In genomic region chr3:14592390-14592789, GRCh38 we compare ENCODE assay signal across 8 cellular contexts. TPM values are rescaled to one million over a fixed set of nuclear protein-coding genes. Genes with fewer than 3 reads are reported as not detected.
"Had no signal": no experiment of that assay in that cellular context is flagged by ENCODE, and none has a peak within 500 bp of the region (broad histone marks: within the 10 kb centered on the region; RNA-seq: fewer than 3 reads in every experiment).

No MANE protein-coding gene starts in this region.

- H3K9me3 Mint-ChIP-seq: GM23338, HFFc6 had no signal

- DNase-seq: H7, HFFc6, KBM-7 had no signal

- H3K27ac Mint-ChIP-seq: GM23338, HFFc6, IgD-negative memory B cell had no signal

- H3K36me3 Mint-ChIP-seq: IgD-negative memory B cell had no signal

- ATAC-seq: GM23338, HCT116, HepG2 had no signal

- H3K4me3 Mint-ChIP-seq: GM23338, HFFc6, IgD-negative memory B cell had no signal

- H3K4me1 Mint-ChIP-seq: IgD-negative memory B cell had no signal

RNA-seq across cellular contexts. Expression of gene GRIP2, which starts 52.2 kb away (rescaled TPM):
- total RNA-seq: HT1080 had no signal
